In genomic region chr13:28658539-28658795, GRCh38 we compare ENCODE assay signal across 8 cellular contexts. TPM values are rescaled to one million over a fixed set of nuclear protein-coding genes. Genes with fewer than 3 reads are reported as not detected.
DNase-seq lines count a peak whose midpoint lies in the region; ATAC-seq and TF ChIP-seq lines count a peak whose summit lies in the region.

No MANE protein-coding gene starts in this region.

- peaks cover 5 to 24% (median 19%) of the 10 kb centered on the region in 3 experiments; a peak in 6 of 7 replicates for H3K36me3 Mint-ChIP-seq in H9 (ENCODE audit: insufficient read depth in 1 of 3, low read depth in 3 of 3)

- H2BK120ac ChIP-seq in H9 (ENCODE audit: low read depth, low read length, poor library complexity, severe bottlenecking) (no peak overlapping the region), neuronal stem cell (ENCODE audit: low read depth, low read length) (no peak overlapping the region)

- H2BK12ac ChIP-seq in H9 (ENCODE audit: insufficient read length, low read depth, low read length) (no peak overlapping the region), neuronal stem cell (ENCODE audit: low read length) (no peak overlapping the region)

- BruUV-seq in Panc1 (replicated peaks; lab: Mats Ljungman, UMichigan), result no TSS peak

- H2AFZ ChIP-seq in H9 (ENCODE audit: low read length) (no peak overlapping the region), neuronal stem cell (ENCODE audit: low read length) (peak overlapping the region; percentile 95)

- H3K27ac ChIP-seq in H9 (ENCODE audit: insufficient read length, low read depth, low read length) (no peak overlapping the region), Panc1 (ENCODE audit: low read length) (peak overlapping the region; percentile 97), esophagus (ENCODE audit: low read depth in 2 of 2, low read length in 1 of 2) (peak overlapping the region; percentile 89 to 94), neuronal stem cell (replicated peaks; ENCODE audit: low read length) (no peak overlapping the region)

- no peak overlapping the region for H3T11ph ChIP-seq in H9 (ENCODE audit: low read length)

- H3K4ac ChIP-seq in H9 (ENCODE audit: low read depth, low read length) (no peak overlapping the region), neuronal stem cell (ENCODE audit: low read length) (no peak overlapping the region)

- H3K18ac ChIP-seq in H9 (ENCODE audit: insufficient read length, low read depth, low read length), result no peak overlapping the region
- no peak overlapping the region for H3K18ac ChIP-seq in neuronal stem cell (ENCODE audit: low read length)

- H4K8ac ChIP-seq in H9 (replicated peaks; ENCODE audit: insufficient read length, low read depth, low read length), result no peak overlapping the region
- H4K8ac ChIP-seq in neuronal stem cell (ENCODE audit: low read depth, low read length), result no peak overlapping the region

- H4K91ac ChIP-seq in H9 (ENCODE audit: insufficient read length, low read depth, low read length), result no peak overlapping the region
- no peak overlapping the region for H4K91ac ChIP-seq in neuronal stem cell (ENCODE audit: low read depth, low read length, poor library complexity)

- no peak overlapping the region for H2BK20ac ChIP-seq in H9 (ENCODE audit: low read depth, low read length, poor library complexity, severe bottlenecking)

- no peaks in the 10 kb centered on the region for H3K27me3 Mint-ChIP-seq in H9 (ENCODE audit: low read depth)

- no peak overlapping the region for H2BK15ac ChIP-seq in H9 (ENCODE audit: low read depth, low read length)
- no peak overlapping the region for H2BK15ac ChIP-seq in neuronal stem cell (ENCODE audit: low read length)

- peak overlapping the region; percentile 14 to 93 (median 75) for H3K27ac Mint-ChIP-seq in H9

- no peaks in the 10 kb centered on the region for H3K9me3 Mint-ChIP-seq in H9

- TF ChIP-seq CTCF in H9 (conservative IDR thresholded peaks at IDR 0.05) (no peak), Panc1 (IDR thresholded peaks at IDR 0.05) (no peak)

- DNase-seq in H9 (no peak), Panc1 (ENCODE audit: low read depth, low spot score) (no peak), neuronal stem cell (ENCODE audit: low spot score) (no peak), mesenteric fat pad (ENCODE audit: low spot score) (no peak), OCI-M1 (lab: John Stamatoyannopoulos, UW) (no peak), NOMO-1 treated with dmso at 0.1 percent for 144 hours (lab: John Stamatoyannopoulos, UW; ENCODE audit: unreplicated experiment) (no peak)

- H3K4me2 ChIP-seq in H9 (ENCODE audit: insufficient read depth, insufficient read length, low read length) (peak overlapping the region; percentile 91), neuronal stem cell (ENCODE audit: insufficient read depth, low read length, poor library complexity, severe bottlenecking) (peak overlapping the region; percentile 73)

- H2BK5ac ChIP-seq in H9 (ENCODE audit: insufficient read length, low read length) (no peak overlapping the region), neuronal stem cell (ENCODE audit: low read length) (no peak overlapping the region)

- H3K4me3 Mint-ChIP-seq in H9, result peak overlapping the region; percentile 96 to 98

- no peaks in the 10 kb centered on the region for H3K36me3 ChIP-seq in ES-I3 (ENCODE audit: insufficient read depth, low read length)
- H3K36me3 ChIP-seq in Panc1 (ENCODE audit: control insufficient read depth, insufficient read depth, low read length), result peaks cover 23% of the 10 kb centered on the region
- H3K36me3 ChIP-seq in esophagus (ENCODE audit: control insufficient read depth in 2 of 2, insufficient read depth in 2 of 2, low read length in 1 of 2), result no peaks in the 10 kb centered on the region
- H3K36me3 ChIP-seq in neuronal stem cell (replicated peaks in 1 of 2; ENCODE audit: control insufficient read depth in 2 of 2, insufficient read depth in 2 of 2, low read length in 2 of 2), result peaks cover 5 to 35% of the 10 kb centered on the region in 2 donors

- H3K79me1 ChIP-seq in H9 (ENCODE audit: insufficient read depth, low read depth, low read length, poor library complexity, severe bottlenecking) (peaks cover 19% of the 10 kb centered on the region), neuronal stem cell (ENCODE audit: low read depth, low read length) (peaks cover 9% of the 10 kb centered on the region)

- H3K4me3 ChIP-seq in Panc1 (ENCODE audit: low read depth in 2 of 2, low read length in 2 of 2), result peak overlapping the region; percentile 94 to 96
- H3K4me3 ChIP-seq in esophagus (ENCODE audit: low read depth in 1 of 2, low read length in 2 of 2), result peak overlapping the region; percentile 92 to 99
- peak overlapping the region; percentile 79 to 100 for H3K4me3 ChIP-seq in neuronal stem cell (ENCODE audit: low read length in 2 of 2)

- intact Hi-C loops in Panc1 (cut with micrococcal nuclease; ENCODE audit: unreplicated experiment), result no loop called here

- H3K27me3 ChIP-seq in H9 (ENCODE audit: insufficient read depth, low read length) (no peaks in the 10 kb centered on the region), Panc1 (ENCODE audit: control insufficient read depth, insufficient read depth, low read length) (no peaks in the 10 kb centered on the region), esophagus (ENCODE audit: control insufficient read depth in 1 of 2, insufficient read depth in 2 of 2, low read length in 2 of 2) (no peaks in the 10 kb centered on the region), neuronal stem cell (ENCODE audit: control insufficient read depth in 3 of 3, insufficient read depth in 3 of 3, low read depth in 1 of 3, low read length in 3 of 3) (no peaks in the 10 kb centered on the region)

- H3K23ac ChIP-seq in H9 (ENCODE audit: insufficient read length, low read depth, low read length) (no peak overlapping the region), neuronal stem cell (ENCODE audit: low read depth, low read length, poor library complexity) (no peak overlapping the region)

- peaks cover 34% of the 10 kb centered on the region for H3K79me2 ChIP-seq in H9 (ENCODE audit: insufficient read depth, low read length)

- H2AK5ac ChIP-seq in H9 (ENCODE audit: insufficient read length, low read length) (no peak overlapping the region), neuronal stem cell (ENCODE audit: low read depth, low read length) (no peak overlapping the region)

- POLR2A ChIA-PET in Panc1 (lab: Charles Lee), result interaction anchor here (0.6 kb wide), 1 partner anchor 10 kb away, joined by 5 read pairs; no protein-coding TSS in a partner anchor

- peaks cover 3% of the 10 kb centered on the region for H3K23me2 ChIP-seq in H9 (ENCODE audit: insufficient read length, low read depth, low read length, poor library complexity, severe bottlenecking)

- H3K9me3 ChIP-seq in ES-I3 (ENCODE audit: control insufficient read depth, insufficient read depth, low read length), result no peaks in the 10 kb centered on the region
- H3K9me3 ChIP-seq in H9 (ENCODE audit: control insufficient read depth, low read depth, low read length), result no peaks in the 10 kb centered on the region
- H3K9me3 ChIP-seq in Panc1 (ENCODE audit: control insufficient read depth, insufficient read depth, low read depth, low read length), result no peaks in the 10 kb centered on the region
- H3K9me3 ChIP-seq in esophagus (ENCODE audit: control insufficient read depth in 2 of 2, insufficient read depth in 1 of 2, low read depth in 1 of 2, low read length in 1 of 2), result no peaks in the 10 kb centered on the region
- peaks cover 0 to 3% of the 10 kb centered on the region in 2 donors for H3K9me3 ChIP-seq in neuronal stem cell (replicated peaks in 1 of 2; ENCODE audit: control insufficient read depth in 2 of 2, insufficient read depth in 1 of 2, low read depth in 1 of 2, low read length in 2 of 2)

- in situ Hi-C loops in Panc1 (cut with HindIII; ENCODE audit: low pct_unique_long_range_greater_than_20kb, low sequenced_read_pairs), result no loop called here

- no peak overlapping the region for H4K5ac ChIP-seq in H9 (ENCODE audit: insufficient read length, low read depth, low read length)

- H3K14ac ChIP-seq in H9 (ENCODE audit: insufficient read depth, low read length) (peak overlapping the region; percentile 3; the same call in 1 of the 2 replicates), neuronal stem cell (ENCODE audit: low read length) (no peak overlapping the region)

- H4K20me1 ChIP-seq in H9 (ENCODE audit: control insufficient read depth, insufficient read depth, insufficient read length), result no peaks in the 10 kb centered on the region

- no CpG with 5 or more reads among the region's 8 CpGs for whole genome bisulfite sequencing in H9 (ENCODE audit: extremely low coverage, insufficient read length, low lambda C conversion rate)
- WGBS in esophagus, 2 donors, result 0 to 1% methylated on average over 8 of the region's 8 CpGs
- WGBS in neuronal stem cell (ENCODE audit: extremely low coverage in 2 of 2, insufficient read length in 2 of 2, insufficient replicate concordance in 1 of 2), 2 donors, result no CpG with 5 or more reads among the region's 8 CpGs

- H3K9ac ChIP-seq in ES-I3 (ENCODE audit: low read depth, low read length), result peak overlapping the region; percentile 94
- peak overlapping the region; percentile 91 for H3K9ac ChIP-seq in H9 (ENCODE audit: extremely low read depth, insufficient read length, low read length)
- H3K9ac ChIP-seq in neuronal stem cell (ENCODE audit: low read depth, low read length, poor library complexity), result peak overlapping the region; percentile 65

- peaks cover 33 to 34% of the 10 kb centered on the region in 2 experiments for H3K4me1 Mint-ChIP-seq in H9

- CTCF ChIA-PET in Panc1 (lab: Charles Lee), result interaction anchor here (0.9 kb wide), 1 partner anchor 138 kb away, joined by 6 read pairs; no protein-coding TSS in a partner anchor

- 0 out of 2 replicates have a peak, but pooled peaks have one; percentile 7 for ATAC-seq in Panc1

- H3K4me1 ChIP-seq in ES-I3 (ENCODE audit: insufficient read depth, low read length) (peaks cover 17% of the 10 kb centered on the region), H9 (ENCODE audit: insufficient read depth, low read length) (peaks cover 3% of the 10 kb centered on the region; the same call in 1 of the 2 replicates), Panc1 (ENCODE audit: control insufficient read depth, insufficient read depth, low read length) (peaks cover 23% of the 10 kb centered on the region), esophagus (ENCODE audit: control insufficient read depth in 2 of 2, insufficient read depth in 2 of 2, low read length in 1 of 2) (no peaks in the 10 kb centered on the region), neuronal stem cell (ENCODE audit: control insufficient read depth in 2 of 2, insufficient read depth in 1 of 2, low read depth in 1 of 2, low read length in 2 of 2) (peaks cover 2 to 4% of the 10 kb centered on the region in 2 donors)

- H3K56ac ChIP-seq in H9 (ENCODE audit: insufficient read length, low read depth, low read length), result no peak overlapping the region

RNA-seq across cellular contexts. Expression of gene POMP, which starts 0.5 kb away (rescaled TPM):
- 102 and 103 TPM in 2 replicates for total RNA-seq in H9 (2021)
- total RNA-seq in Panc1 (2021; ENCODE audit: unreplicated experiment), result 92.0 TPM
- 63.0 TPM for polyA plus RNA-seq in Panc1 (2012; ENCODE audit: insufficient read length)
- polyA plus RNA-seq in esophagus, result 10 to 100 TPM; 46.0 to 65.2 TPM
- polyA plus RNA-seq in neuronal stem cell (2013, experiment 1 of 2), result 98.2 TPM
- 95.9 TPM for polyA plus RNA-seq in neuronal stem cell (2013, experiment 2 of 2)
- 88.7 TPM for total RNA-seq in mesenteric fat pad

Comparison
In these comparisons a context has a peak if more than half of its experiments do, and no peak if none do; other contexts are left out.
1. H3K27ac ChIP-seq: peak in Panc1 (single experiment) and esophagus (2 of 2); none in H9 (single experiment) and neuronal stem cell (single experiment).
2. Peak in every context shown above with its lines, with median percentiles within 50 percentile points of each other: H3K9ac ChIP-seq and H3K4me3 ChIP-seq.